In the genomic region with DNA sequence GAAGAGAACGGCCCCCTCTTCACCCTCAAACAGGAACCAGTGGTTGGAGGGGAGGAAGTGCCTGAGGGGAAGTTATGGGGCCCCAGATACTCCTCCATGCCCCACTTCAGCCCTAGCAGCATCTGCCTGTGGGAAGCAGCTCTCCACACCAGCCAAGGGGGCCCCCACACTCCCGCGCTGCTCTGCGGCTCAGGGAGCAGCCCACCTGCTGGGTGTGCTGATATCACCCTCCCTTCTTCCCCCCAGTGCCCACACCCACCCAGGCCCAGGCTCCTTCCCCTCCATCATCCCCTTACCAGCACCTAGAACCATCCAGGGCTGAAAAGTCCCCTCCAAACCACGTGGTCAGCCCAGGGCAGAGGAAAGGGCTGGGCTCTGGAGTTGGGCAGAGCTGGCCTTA, we compare ENCODE assay signal across 10 cellular contexts. TPM values are rescaled to one million over a fixed set of nuclear protein-coding genes. Genes with fewer than 3 reads are reported as not detected.
DNase-seq lines count a peak whose midpoint lies in the region; ATAC-seq and TF ChIP-seq lines count a peak whose summit lies in the region.
"Had no signal": no experiment of that assay in that cellular context is flagged by ENCODE, and none has a peak within 500 bp of the region (broad histone marks: within the 10 kb centered on the region; RNA-seq: fewer than 3 reads in every experiment).

No MANE protein-coding gene starts in this region.

- H3K4me1 ChIP-seq in lower lobe of right lung, result peaks cover 38% of the 10 kb centered on the region
- H3K4me1 ChIP-seq: prostate gland had no signal

- H3K27me3 ChIP-seq in lower lobe of right lung (ENCODE audit: low read depth), result no peaks in the 10 kb centered on the region

- H3K4me3 Mint-ChIP-seq in activated CD8-positive, alpha-beta T cell treated with anti-CD3 and anti-CD28 coated beads, Interleukin-2, amount 10 ng/mL, durations not matched to agents 7 days and 5 days, result peak overlapping the region; percentile 84

- no peak for TF ChIP-seq CTCF in lower lobe of right lung (IDR thresholded peaks at IDR 0.05)

- intact Hi-C loops in lower lobe of right lung (cut with DNase I), result no loop called here

- ATAC-seq in activated CD8-positive, alpha-beta T cell treated with anti-CD3 and anti-CD28 coated beads, Interleukin-2, amount 10 ng/mL, durations not matched to agents 7 days and 5 days, result peak; percentile 52
- ATAC-seq in lower lobe of right lung, result peak; percentile 77 to 82
- no peak for ATAC-seq in GM18858 (IDR thresholded peaks at IDR 0.05; ENCODE audit: unreplicated experiment)

- peaks cover 85% of the 10 kb centered on the region for H3K4me1 Mint-ChIP-seq in activated CD8-positive, alpha-beta T cell treated with anti-CD3 and anti-CD28 coated beads, Interleukin-2, amount 10 ng/mL, durations not matched to agents 7 days and 5 days (ENCODE audit: low read depth)

- H3K27me3 Mint-ChIP-seq in activated CD8-positive, alpha-beta T cell treated with anti-CD3 and anti-CD28 coated beads, Interleukin-2, amount 10 ng/mL, durations not matched to agents 7 days and 5 days (ENCODE audit: low read depth), result no peaks in the 10 kb centered on the region

- POLR2A ChIA-PET in activated CD8-positive, alpha-beta T cell treated with anti-CD3 and anti-CD28 coated beads, Interleukin-2, amount 10 ng/mL, durations not matched to agents 7 days and 5 days (lab: Charles Lee), result interaction anchor here (0.7 to 14.3 kb wide), 9 partner anchors 8 to 66 kb away, joined by 3 to 388 read pairs (median 5); a partner anchor contains a TSS

- H3K27ac ChIP-seq in KOPT-K1 (ENCODE audit: low read depth, low read length, poor library complexity, severe bottlenecking), result peak overlapping the region; percentile 91
- peak overlapping the region; percentile 64 for H3K27ac ChIP-seq in lower lobe of right lung
- H3K27ac ChIP-seq: prostate gland had no signal

- no peaks in the 10 kb centered on the region for H3K9me3 Mint-ChIP-seq in activated CD8-positive, alpha-beta T cell treated with anti-CD3 and anti-CD28 coated beads, Interleukin-2, amount 10 ng/mL, durations not matched to agents 7 days and 5 days (ENCODE audit: insufficient read depth)

- peaks cover 60% of the 10 kb centered on the region for H3K36me3 Mint-ChIP-seq in activated CD8-positive, alpha-beta T cell treated with anti-CD3 and anti-CD28 coated beads, Interleukin-2, amount 10 ng/mL, durations not matched to agents 7 days and 5 days (ENCODE audit: low read depth)

- CTCF ChIA-PET in activated CD8-positive, alpha-beta T cell treated with anti-CD3 and anti-CD28 coated beads, Interleukin-2, amount 10 ng/mL, durations not matched to agents 7 days and 5 days (lab: Charles Lee), result interaction anchor here (1.4 to 24.1 kb wide), 8 partner anchors 4 to 41 kb away, joined by 4 to 928 read pairs (median 13); a partner anchor contains a TSS

- H3K36me3 ChIP-seq in KOPT-K1 (ENCODE audit: insufficient read depth, low read length) (no peaks in the 10 kb centered on the region), lower lobe of right lung (no peaks in the 10 kb centered on the region)
- H3K36me3 ChIP-seq: prostate gland had no signal

- H3K9me3 ChIP-seq in KOPT-K1 (ENCODE audit: insufficient read depth, low read length, poor library complexity, severe bottlenecking) (no peaks in the 10 kb centered on the region), lower lobe of right lung (no peaks in the 10 kb centered on the region)
- H3K9me3 ChIP-seq: prostate gland had no signal

- H3K4me3 ChIP-seq in lower lobe of right lung, result peak overlapping the region; percentile 44
- H3K4me3 ChIP-seq: prostate gland had no signal

- H3K27ac Mint-ChIP-seq in activated CD8-positive, alpha-beta T cell treated with anti-CD3 and anti-CD28 coated beads, Interleukin-2, amount 10 ng/mL, durations not matched to agents 7 days and 5 days, result peak overlapping the region; percentile 94

- DNase-seq in CD1c-positive myeloid dendritic cell (ENCODE audit: extremely low spot score), result peak; percentile 81
- DNase-seq in activated CD8-positive, alpha-beta T cell treated with anti-CD3 and anti-CD28 coated beads, Interleukin-2, amount 10 ng/mL, durations not matched to agents 7 days and 5 days, result peak; percentile 59
- no peak for DNase-seq in lower lobe of right lung
- no peak for DNase-seq in hippocampal formation (lab: John Stamatoyannopoulos, UW)
- no peak for DNase-seq in NCI-H1436 (lab: John Stamatoyannopoulos, UW)
- DNase-seq in 8988T, result no peak
- DNase-seq: NCI-H2107 had no signal

RNA-seq across cellular contexts. Expression of a gene that starts 0.5 kb away (rescaled TPM):
- total RNA-seq in activated CD8-positive, alpha-beta T cell treated with anti-CD3 and anti-CD28 coated beads, Interleukin-2, amount 10 ng/mL, durations not matched to agents 7 days and 5 days, result 100 to 1,000 TPM; 125 to 139 TPM
- total RNA-seq in lower lobe of right lung, result 127 TPM

RNA-seq across cellular contexts. Expression of a gene that starts 4.4 kb away (rescaled TPM):
- 100 to 1,000 TPM; 613 to 618 TPM for total RNA-seq in activated CD8-positive, alpha-beta T cell treated with anti-CD3 and anti-CD28 coated beads, Interleukin-2, amount 10 ng/mL, durations not matched to agents 7 days and 5 days
- total RNA-seq in lower lobe of right lung, result 10.0 TPM

RNA-seq across cellular contexts. Expression of a gene that starts 6.2 kb away (rescaled TPM):
- total RNA-seq in activated CD8-positive, alpha-beta T cell treated with anti-CD3 and anti-CD28 coated beads, Interleukin-2, amount 10 ng/mL, durations not matched to agents 7 days and 5 days, result 100 to 1,000 TPM; 107 to 115 TPM
- total RNA-seq in lower lobe of right lung, result 2.6 TPM
- total RNA-seq: prostate gland had no signal

RNA-seq across cellular contexts. Expression of a gene that starts 11.2 kb away (rescaled TPM):
- total RNA-seq in activated CD8-positive, alpha-beta T cell treated with anti-CD3 and anti-CD28 coated beads, Interleukin-2, amount 10 ng/mL, durations not matched to agents 7 days and 5 days, result 10 to 100 TPM; 53.4 to 55.0 TPM
- 4.5 TPM for total RNA-seq in lower lobe of right lung

RNA-seq across cellular contexts. Expression of a gene that starts 14.5 kb away (rescaled TPM):
- total RNA-seq in activated CD8-positive, alpha-beta T cell treated with anti-CD3 and anti-CD28 coated beads, Interleukin-2, amount 10 ng/mL, durations not matched to agents 7 days and 5 days, result 10 to 100 TPM; 19.4 to 24.6 TPM
- not detected for total RNA-seq in lower lobe of right lung

Comparison
In these comparisons a context has a peak if more than half of its experiments do, and no peak if none do; other contexts are left out.
1. DNase-seq: peak in CD1c-positive myeloid dendritic cell (single experiment) and activated CD8-positive, alpha-beta T cell treated with anti-CD3 and anti-CD28 coated beads, Interleukin-2, amount 10 ng/mL, durations not matched to agents 7 days and 5 days (single experiment); none in lower lobe of right lung (single experiment), hippocampal formation (0 of 2), NCI-H1436 (single experiment) and 8988T (single experiment).
2. RNA of a gene that starts 4.4 kb away (total RNA-seq): 613 to 618 TPM in activated CD8-positive, alpha-beta T cell treated with anti-CD3 and anti-CD28 coated beads, Interleukin-2, amount 10 ng/mL, durations not matched to agents 7 days and 5 days; 10.0 TPM in lower lobe of right lung (single experiment); every median in the first group is over 10 times any median in the second.
3. RNA of a gene that starts 6.2 kb away (total RNA-seq): 107 to 115 TPM in activated CD8-positive, alpha-beta T cell treated with anti-CD3 and anti-CD28 coated beads, Interleukin-2, amount 10 ng/mL, durations not matched to agents 7 days and 5 days; 2.6 TPM in lower lobe of right lung (single experiment); every median in the first group is over 10 times any median in the second.